1 cellular context compared by ENCODE assay signal in the genomic region with DNA sequence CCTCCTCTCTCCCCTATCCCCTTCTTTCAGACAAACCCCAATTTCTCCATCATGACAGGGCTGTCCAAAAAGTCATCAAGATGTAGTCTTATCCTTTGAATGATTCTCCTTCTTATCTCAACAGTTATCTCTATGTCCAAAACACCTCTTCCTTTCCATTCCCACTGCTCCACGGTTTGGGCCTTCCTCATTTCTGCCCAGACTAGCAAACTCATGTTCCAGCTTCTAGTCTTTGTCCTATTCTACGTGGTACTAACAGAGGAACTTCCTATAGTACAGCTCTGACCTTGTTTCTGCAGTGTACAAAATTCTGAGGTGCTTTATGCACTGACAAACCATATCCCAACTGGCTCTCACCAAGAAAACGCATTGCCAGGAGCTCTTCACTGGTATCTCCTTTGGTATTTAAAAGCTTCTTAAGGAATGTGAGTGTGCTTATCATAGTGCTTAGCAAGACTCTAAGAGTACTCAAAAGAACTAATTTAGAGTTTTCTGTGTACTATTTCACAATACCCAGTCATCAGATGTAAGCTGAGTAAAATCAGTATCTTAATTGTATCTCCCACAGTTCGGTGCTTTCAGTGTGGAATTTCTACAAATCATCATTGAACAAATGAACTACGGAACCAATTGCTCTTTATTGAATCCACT.
TF ChIP-seq lines count a peak whose summit lies in the region.

No MANE protein-coding gene starts in this region.

TF ChIP-seq in WTC11, 78 proteins besides CTCF, POLR2A, EP300 and RAD21 (continued from another document):
- TF ChIP-seq, protein P1, sequence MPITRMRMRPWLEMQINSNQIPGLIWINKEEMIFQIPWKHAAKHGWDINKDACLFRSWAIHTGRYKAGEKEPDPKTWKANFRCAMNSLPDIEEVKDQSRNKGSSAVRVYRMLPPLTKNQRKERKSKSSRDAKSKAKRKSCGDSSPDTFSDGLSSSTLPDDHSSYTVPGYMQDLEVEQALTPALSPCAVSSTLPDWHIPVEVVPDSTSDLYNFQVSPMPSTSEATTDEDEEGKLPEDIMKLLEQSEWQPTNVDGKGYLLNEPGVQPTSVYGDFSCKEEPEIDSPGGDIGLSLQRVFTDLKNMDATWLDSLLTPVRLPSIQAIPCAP (CRISPR knock-in tag; IDR thresholded peaks at IDR 0.05): no peak
- TF ChIP-seq ZNF232 (CRISPR knock-in tag; IDR thresholded peaks at IDR 0.05) (no peak), FOXP1 (CRISPR knock-in tag; IDR thresholded peaks at IDR 0.05; ENCODE audit: borderline replicate concordance) (no peak), JAZF1 (CRISPR knock-in tag; IDR thresholded peaks at IDR 0.05) (no peak), ZNF263 (CRISPR knock-in tag; IDR thresholded peaks at IDR 0.05; ENCODE audit: low read depth) (no peak), NR3C1 (CRISPR knock-in tag; conservative IDR thresholded peaks at IDR 0.05; ENCODE audit: low read depth) (no peak), NR1H2 (CRISPR knock-in tag; IDR thresholded peaks at IDR 0.05) (no peak), CREB1 (CRISPR knock-in tag; IDR thresholded peaks at IDR 0.05) (no peak), FOXK1 (CRISPR knock-in tag; IDR thresholded peaks at IDR 0.05) (no peak), ZNF121 (CRISPR knock-in tag; IDR thresholded peaks at IDR 0.05) (no peak), SMAD4 (CRISPR knock-in tag; IDR thresholded peaks at IDR 0.05) (no peak)
- TF ChIP-seq, protein P2, sequence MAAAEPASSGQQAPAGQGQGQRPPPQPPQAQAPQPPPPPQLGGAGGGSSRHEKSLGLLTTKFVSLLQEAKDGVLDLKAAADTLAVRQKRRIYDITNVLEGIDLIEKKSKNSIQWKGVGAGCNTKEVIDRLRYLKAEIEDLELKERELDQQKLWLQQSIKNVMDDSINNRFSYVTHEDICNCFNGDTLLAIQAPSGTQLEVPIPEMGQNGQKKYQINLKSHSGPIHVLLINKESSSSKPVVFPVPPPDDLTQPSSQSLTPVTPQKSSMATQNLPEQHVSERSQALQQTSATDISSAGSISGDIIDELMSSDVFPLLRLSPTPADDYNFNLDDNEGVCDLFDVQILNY (CRISPR knock-in tag; IDR thresholded peaks at IDR 0.05): no peak
- TF ChIP-seq, protein P3, sequence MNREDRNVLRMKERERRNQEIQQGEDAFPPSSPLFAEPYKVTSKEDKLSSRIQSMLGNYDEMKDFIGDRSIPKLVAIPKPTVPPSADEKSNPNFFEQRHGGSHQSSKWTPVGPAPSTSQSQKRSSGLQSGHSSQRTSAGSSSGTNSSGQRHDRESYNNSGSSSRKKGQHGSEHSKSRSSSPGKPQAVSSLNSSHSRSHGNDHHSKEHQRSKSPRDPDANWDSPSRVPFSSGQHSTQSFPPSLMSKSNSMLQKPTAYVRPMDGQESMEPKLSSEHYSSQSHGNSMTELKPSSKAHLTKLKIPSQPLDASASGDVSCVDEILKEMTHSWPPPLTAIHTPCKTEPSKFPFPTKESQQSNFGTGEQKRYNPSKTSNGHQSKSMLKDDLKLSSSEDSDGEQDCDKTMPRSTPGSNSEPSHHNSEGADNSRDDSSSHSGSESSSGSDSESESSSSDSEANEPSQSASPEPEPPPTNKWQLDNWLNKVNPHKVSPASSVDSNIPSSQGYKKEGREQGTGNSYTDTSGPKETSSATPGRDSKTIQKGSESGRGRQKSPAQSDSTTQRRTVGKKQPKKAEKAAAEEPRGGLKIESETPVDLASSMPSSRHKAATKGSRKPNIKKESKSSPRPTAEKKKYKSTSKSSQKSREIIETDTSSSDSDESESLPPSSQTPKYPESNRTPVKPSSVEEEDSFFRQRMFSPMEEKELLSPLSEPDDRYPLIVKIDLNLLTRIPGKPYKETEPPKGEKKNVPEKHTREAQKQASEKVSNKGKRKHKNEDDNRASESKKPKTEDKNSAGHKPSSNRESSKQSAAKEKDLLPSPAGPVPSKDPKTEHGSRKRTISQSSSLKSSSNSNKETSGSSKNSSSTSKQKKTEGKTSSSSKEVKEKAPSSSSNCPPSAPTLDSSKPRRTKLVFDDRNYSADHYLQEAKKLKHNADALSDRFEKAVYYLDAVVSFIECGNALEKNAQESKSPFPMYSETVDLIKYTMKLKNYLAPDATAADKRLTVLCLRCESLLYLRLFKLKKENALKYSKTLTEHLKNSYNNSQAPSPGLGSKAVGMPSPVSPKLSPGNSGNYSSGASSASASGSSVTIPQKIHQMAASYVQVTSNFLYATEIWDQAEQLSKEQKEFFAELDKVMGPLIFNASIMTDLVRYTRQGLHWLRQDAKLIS (CRISPR knock-in tag; IDR thresholded peaks at IDR 0.05; ENCODE audit: borderline replicate concordance): no peak
- TF ChIP-seq, protein P4, sequence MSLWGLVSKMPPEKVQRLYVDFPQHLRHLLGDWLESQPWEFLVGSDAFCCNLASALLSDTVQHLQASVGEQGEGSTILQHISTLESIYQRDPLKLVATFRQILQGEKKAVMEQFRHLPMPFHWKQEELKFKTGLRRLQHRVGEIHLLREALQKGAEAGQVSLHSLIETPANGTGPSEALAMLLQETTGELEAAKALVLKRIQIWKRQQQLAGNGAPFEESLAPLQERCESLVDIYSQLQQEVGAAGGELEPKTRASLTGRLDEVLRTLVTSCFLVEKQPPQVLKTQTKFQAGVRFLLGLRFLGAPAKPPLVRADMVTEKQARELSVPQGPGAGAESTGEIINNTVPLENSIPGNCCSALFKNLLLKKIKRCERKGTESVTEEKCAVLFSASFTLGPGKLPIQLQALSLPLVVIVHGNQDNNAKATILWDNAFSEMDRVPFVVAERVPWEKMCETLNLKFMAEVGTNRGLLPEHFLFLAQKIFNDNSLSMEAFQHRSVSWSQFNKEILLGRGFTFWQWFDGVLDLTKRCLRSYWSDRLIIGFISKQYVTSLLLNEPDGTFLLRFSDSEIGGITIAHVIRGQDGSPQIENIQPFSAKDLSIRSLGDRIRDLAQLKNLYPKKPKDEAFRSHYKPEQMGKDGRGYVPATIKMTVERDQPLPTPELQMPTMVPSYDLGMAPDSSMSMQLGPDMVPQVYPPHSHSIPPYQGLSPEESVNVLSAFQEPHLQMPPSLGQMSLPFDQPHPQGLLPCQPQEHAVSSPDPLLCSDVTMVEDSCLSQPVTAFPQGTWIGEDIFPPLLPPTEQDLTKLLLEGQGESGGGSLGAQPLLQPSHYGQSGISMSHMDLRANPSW (CRISPR knock-in tag; conservative IDR thresholded peaks at IDR 0.05; ENCODE audit: low read depth): no peak
